10 cellular contexts compared by ENCODE assay signal in genomic region chr7:50502001-50502684, GRCh38. TPM values are rescaled to one million over a fixed set of nuclear protein-coding genes. Genes with fewer than 3 reads are reported as not detected.
DNase-seq lines count a peak whose midpoint lies in the region; ATAC-seq and TF ChIP-seq lines count a peak whose summit lies in the region.
"Had no signal": no experiment of that assay in that cellular context is flagged by ENCODE, and none has a peak within 500 bp of the region (broad histone marks: within the 10 kb centered on the region; RNA-seq: fewer than 3 reads in every experiment).

No MANE protein-coding gene starts in this region.

- DNase-seq in glomerular visceral epithelial cell (ENCODE audit: extremely low spot score): peak; percentile 76
- no peak for DNase-seq in GM19238 (ENCODE audit: insufficient read length, low spot score)
- no peak for DNase-seq in CD4-positive, alpha-beta T cell
- DNase-seq in NCI-H2227 (lab: John Stamatoyannopoulos, UW; ENCODE audit: unreplicated experiment): no peak
- DNase-seq: NCI-H1092 treated with DMSO at 0.1 percent for 48 hours; stimulated activated CD4-positive, alpha-beta T cell treated with anti-CD3 and anti-CD28 coated beads, Interleukin-4, amount 100 ng/mL, for 1 hour had no signal

- no peaks in the 10 kb centered on the region for H3K4me1 Mint-ChIP-seq in CD4-positive, alpha-beta T cell (ENCODE audit: low read depth)

- ATAC-seq in SK-N-SH treated with all-trans-retinoic acid at 6 μM for 48 hours (peak; percentile 47), GM19023 (IDR thresholded peaks at IDR 0.05; ENCODE audit: unreplicated experiment) (no peak)
- no peak for ATAC-seq in CD4-positive, alpha-beta T cell (ENCODE audit: poor library complexity)

- intact Hi-C loops in CD4-positive, alpha-beta T cell (cut with DNase I, micrococcal nuclease): no loop called here

- H3K4me1 ChIP-seq in BLaER1 treated with 17β-estradiol and CSF1 and Interleukin-3, amounts not matched to agents 10 nM and 100 nM: peaks cover 0 to 35% (median 27%) of the 10 kb centered on the region in 10 experiments; a peak in 16 of 20 replicates
- H3K4me1 ChIP-seq in rectal smooth muscle tissue (ENCODE audit: control insufficient read depth, insufficient read depth, low read length): peaks cover 15% of the 10 kb centered on the region

- H4K20me1 ChIP-seq in BLaER1 treated with 17β-estradiol and CSF1 and Interleukin-3, amounts not matched to agents 10 nM and 100 nM: no peaks in the 10 kb centered on the region

- peaks cover 0 to 3% (median 0%) of the 10 kb centered on the region in 11 experiments; a peak in 1 of 22 replicates for H3K27me3 ChIP-seq in BLaER1 treated with 17β-estradiol and CSF1 and Interleukin-3, amounts not matched to agents 10 nM and 100 nM
- H3K27me3 ChIP-seq in rectal smooth muscle tissue (ENCODE audit: control insufficient read depth, insufficient read depth, low read length): no peaks in the 10 kb centered on the region
- no peaks in the 10 kb centered on the region for H3K27me3 ChIP-seq in CD4-positive, alpha-beta T cell (ENCODE audit: control insufficient read depth, insufficient read depth, low read length)

- CTCF ChIA-PET in CD4-positive, alpha-beta T cell (lab: Charles Lee): no interaction called here

- H3K27ac Mint-ChIP-seq in CD4-positive, alpha-beta T cell: no peak overlapping the region

- no peaks in the 10 kb centered on the region for H3K36me3 ChIP-seq in BLaER1 treated with 17β-estradiol and CSF1 and Interleukin-3, amounts not matched to agents 10 nM and 100 nM
- no peaks in the 10 kb centered on the region for H3K36me3 ChIP-seq in rectal smooth muscle tissue (ENCODE audit: control insufficient read depth, insufficient read depth, low read length)

- POLR2A ChIA-PET in CD4-positive, alpha-beta T cell (lab: Charles Lee): no interaction called here

- H3K9me3 Mint-ChIP-seq in CD4-positive, alpha-beta T cell: peaks cover 2% of the 10 kb centered on the region

- H3K4me3 ChIP-seq in BLaER1 treated with 17β-estradiol and CSF1 and Interleukin-3, amounts not matched to agents 10 nM and 100 nM: no peak overlapping the region
- H3K4me3 ChIP-seq in rectal smooth muscle tissue (ENCODE audit: low read length): peak overlapping the region; percentile 13

- peak overlapping the region in 9 of 11 experiments; percentile 26 to 71 (median 51); a peak in 16 of 22 replicates for H3K4me2 ChIP-seq in BLaER1 treated with 17β-estradiol and CSF1 and Interleukin-3, amounts not matched to agents 10 nM and 100 nM

- H3K9ac ChIP-seq in BLaER1 treated with 17β-estradiol and CSF1 and Interleukin-3, amounts not matched to agents 10 nM and 100 nM: no peak overlapping the region; a peak in 1 of 22 replicates
- no peak overlapping the region for H3K9ac ChIP-seq in rectal smooth muscle tissue (ENCODE audit: low read length)

- H3K36me3 Mint-ChIP-seq in CD4-positive, alpha-beta T cell (ENCODE audit: low read depth): no peaks in the 10 kb centered on the region

- TF ChIP-seq CTCF in CD4-positive, alpha-beta T cell (IDR thresholded peaks at IDR 0.05): no peak

- peaks cover 0 to 7% (median 0%) of the 10 kb centered on the region in 11 experiments; a peak in 1 of 22 replicates for H3K9me3 ChIP-seq in BLaER1 treated with 17β-estradiol and CSF1 and Interleukin-3, amounts not matched to agents 10 nM and 100 nM (replicated peaks in 1 of 11)
- no peaks in the 10 kb centered on the region for H3K9me3 ChIP-seq in CD4-positive, alpha-beta T cell (ENCODE audit: control insufficient read depth, low read length)

- peaks cover 27% of the 10 kb centered on the region for H3K27me3 Mint-ChIP-seq in CD4-positive, alpha-beta T cell

- H3K27ac ChIP-seq in BLaER1 treated with 17β-estradiol and CSF1 and Interleukin-3, amounts not matched to agents 10 nM and 100 nM: no peak overlapping the region
- H3K27ac ChIP-seq in rectal smooth muscle tissue (ENCODE audit: low read depth, low read length): peak overlapping the region; percentile 86
- H3K27ac ChIP-seq in CD4-positive, alpha-beta T cell (ENCODE audit: low read depth, low read length): no peak overlapping the region

- H3K4me3 Mint-ChIP-seq in CD4-positive, alpha-beta T cell: no peak overlapping the region

TF ChIP-seq in SK-N-SH treated with all-trans-retinoic acid at 6 μM for 48 hours, 23 proteins besides CTCF, POLR2A, EP300 and RAD21:
- no peak for TF ChIP-seq RARB (CRISPR knock-in tag; IDR thresholded peaks at IDR 0.05)
- no peak for TF ChIP-seq ARNTL (CRISPR knock-in tag; IDR thresholded peaks at IDR 0.05; ENCODE audit: borderline replicate concordance, low read depth)
- no peak for TF ChIP-seq OSR1 (CRISPR knock-in tag; IDR thresholded peaks at IDR 0.05)
- no peak for TF ChIP-seq ZNF8 (CRISPR knock-in tag; IDR thresholded peaks at IDR 0.05)
- no peak for TF ChIP-seq TCF4 (CRISPR knock-in tag; IDR thresholded peaks at IDR 0.05; ENCODE audit: borderline replicate concordance)
- TF ChIP-seq ZNF565 (CRISPR knock-in tag; conservative IDR thresholded peaks at IDR 0.05; ENCODE audit: low read depth): no peak

RNA-seq across cellular contexts. Expression of gene FIGNL1, which starts 52.0 kb away (rescaled TPM):
- 10 to 100 TPM; 10.4 to 11.5 TPM for total RNA-seq in CD4-positive, alpha-beta T cell
